29 cellular contexts compared by ENCODE assay signal in the genomic region with DNA sequence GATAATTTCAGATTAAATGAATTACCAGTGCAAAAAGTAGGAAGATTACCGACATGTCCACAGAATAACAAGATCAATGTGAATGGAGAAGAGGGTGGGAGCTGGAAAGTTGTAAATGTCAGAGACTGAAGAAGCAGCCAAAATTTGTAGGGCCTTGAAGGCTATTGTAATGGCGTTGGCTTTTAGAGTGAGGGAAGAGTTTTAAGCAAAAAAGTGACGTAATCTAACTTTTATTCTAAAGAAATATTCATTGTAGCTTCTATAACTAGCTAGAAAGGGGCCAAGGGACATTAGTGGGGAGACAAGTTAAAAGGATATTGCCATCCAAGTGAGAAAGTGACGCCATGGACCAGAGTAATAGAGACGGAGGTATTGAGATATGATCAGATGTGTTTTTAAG.
"Had no signal": no experiment of that assay in that cellular context is flagged by ENCODE, and none has a peak within 500 bp of the region (broad histone marks: within the 10 kb centered on the region; RNA-seq: fewer than 3 reads in every experiment).

No MANE protein-coding gene starts in this region.

- H3K27ac Mint-ChIP-seq: dendritic cell treated with granulocyte-macrophage colony-stimulating factor and Interleukin-4, amounts not matched to agents 40 ng/mL and 50 ng/mL, for 4 days; effector memory CD8-positive, alpha-beta T cell; endodermal cell had no signal

- H3K9me3 ChIP-seq: colonic mucosa, esophagus muscularis mucosa, esophagus squamous epithelium, gastrocnemius medialis, gastroesophageal sphincter, heart left ventricle, heart right ventricle had no signal

- FAIRE-seq: colon, endometrium, endothelial cell of umbilical vein, frontal cortex had no signal

- H3K36me3 ChIP-seq: colonic mucosa, esophagus muscularis mucosa, esophagus squamous epithelium, gastrocnemius medialis, gastroesophageal sphincter, heart left ventricle, heart right ventricle had no signal

- H3K4me3 Mint-ChIP-seq: dendritic cell treated with granulocyte-macrophage colony-stimulating factor and Interleukin-4, amounts not matched to agents 40 ng/mL and 50 ng/mL, for 4 days; effector memory CD8-positive, alpha-beta T cell; endodermal cell had no signal

- H3K27me3 ChIP-seq: colonic mucosa, esophagus muscularis mucosa, esophagus squamous epithelium, gastrocnemius medialis, gastroesophageal sphincter, heart left ventricle, heart right ventricle had no signal

- H3K4me3 ChIP-seq: colonic mucosa, coronary artery, dorsolateral prefrontal cortex, esophagus muscularis mucosa, esophagus squamous epithelium, gastrocnemius medialis, gastroesophageal sphincter, heart left ventricle, heart right ventricle had no signal

- H3K9me3 Mint-ChIP-seq: dendritic cell treated with granulocyte-macrophage colony-stimulating factor and Interleukin-4, amounts not matched to agents 40 ng/mL and 50 ng/mL, for 4 days; effector memory CD8-positive, alpha-beta T cell had no signal

- H3K4me1 ChIP-seq: colonic mucosa, esophagus muscularis mucosa, esophagus squamous epithelium, foreskin keratinocyte, gastrocnemius medialis, gastroesophageal sphincter, heart left ventricle, heart right ventricle had no signal

- ATAC-seq: effector memory CD8-positive, alpha-beta T cell; esophagus mucosa; foreskin keratinocyte; gastrocnemius medialis; gastroesophageal sphincter; heart left ventricle; heart right ventricle had no signal

- DNase-seq: colonic mucosa; cortex of kidney; dermis blood vessel endothelial cell; dorsolateral prefrontal cortex; effector CD4-positive, alpha-beta T cell; effector CD8-positive, alpha-beta T cell; effector memory CD4-positive, alpha-beta T cell; effector memory CD8-positive, alpha-beta T cell; endodermal cell; erythroblast; esophagus squamous epithelium; foreskin fibroblast; foreskin keratinocyte; foreskin melanocyte; gastrocnemius medialis; glutamatergic neuron; head of caudate nucleus; heart left ventricle; heart right ventricle had no signal

- H3K27ac ChIP-seq: colonic mucosa, coronary artery, dorsolateral prefrontal cortex, epithelial cell of prostate, esophagus muscularis mucosa, esophagus squamous epithelium, foreskin keratinocyte, gastrocnemius medialis, gastroesophageal sphincter, heart left ventricle, heart right ventricle had no signal
